13 cellular contexts compared by ENCODE assay signal in the genomic region with DNA sequence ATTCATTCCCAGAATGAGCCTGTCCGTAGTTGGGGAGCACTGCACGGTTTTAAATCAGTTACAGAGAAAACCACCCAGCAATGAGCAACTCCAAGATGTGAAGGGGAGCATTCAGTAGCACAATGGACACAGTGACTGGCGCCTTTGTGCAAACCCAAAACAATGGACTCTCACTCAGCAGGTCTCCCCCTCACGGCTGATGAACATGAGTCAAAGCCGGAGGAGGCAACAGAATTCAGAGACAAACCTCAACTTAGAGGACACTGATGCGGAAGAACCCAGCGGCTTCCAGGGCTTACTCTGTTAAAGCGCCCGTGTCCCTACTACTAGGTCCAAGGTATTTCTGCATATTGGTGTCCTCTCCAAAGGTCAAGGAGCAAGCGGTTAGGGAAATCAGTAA. TPM values are rescaled to one million over a fixed set of nuclear protein-coding genes. Genes with fewer than 3 reads are reported as not detected.
A peak's percentile ranks its signal among the peaks of the same experiment; 100 is the strongest.
DNase-seq lines count a peak whose midpoint lies in the region; ATAC-seq and TF ChIP-seq lines count a peak whose summit lies in the region.
"Had no signal": no experiment of that assay in that cellular context is flagged by ENCODE, and none has a peak within 500 bp of the region (broad histone marks: within the 10 kb centered on the region; RNA-seq: fewer than 3 reads in every experiment).

No MANE protein-coding gene starts in this region.

- peaks cover 38% of the 10 kb centered on the region for H3K4me1 ChIP-seq in lower lobe of right lung

- H3K36me3 ChIP-seq in lower lobe of right lung = no peaks in the 10 kb centered on the region
- H3K36me3 ChIP-seq: heart left ventricle had no signal

- intact Hi-C loops in lower lobe of right lung (cut with DNase I) = no loop called here

- ATAC-seq in GM19467 (IDR thresholded peaks at IDR 0.05; ENCODE audit: unreplicated experiment) (no peak), lower lobe of right lung (no peak)
- ATAC-seq: activated naive CD8-positive, alpha-beta T cell treated with anti-CD3 and anti-CD28 coated beads, Interleukin-2, amount 50 U/mL, for 24 hours; heart left ventricle; stimulated activated naive CD8-positive, alpha-beta T cell treated with anti-CD3 and anti-CD28 coated beads, Interleukin-15, amount 100 ng/mL, for 72 hours had no signal

- no peaks in the 10 kb centered on the region for H3K27me3 ChIP-seq in lower lobe of right lung (ENCODE audit: low read depth)
- H3K27me3 ChIP-seq: heart left ventricle had no signal

- TF ChIP-seq CTCF in lower lobe of right lung (IDR thresholded peaks at IDR 0.05) = no peak

- no peak overlapping the region for H3K4me3 ChIP-seq in lower lobe of right lung
- H3K4me3 ChIP-seq: heart left ventricle had no signal

- DNase-seq in M059J (ENCODE audit: low read depth) (peak; percentile 67), kidney glomerular epithelial cell (lab: John Stamatoyannopoulos, UW) (peak; percentile 34), NCI-H524 (lab: John Stamatoyannopoulos, UW) (no peak), lower lobe of right lung (no peak)
- DNase-seq: activated naive CD8-positive, alpha-beta T cell treated with anti-CD3 and anti-CD28 coated beads, Interleukin-2, amount 50 U/mL, for 24 hours; DMS153; NCI-H1417 treated with DMSO at 0.1 percent for 48 hours; stimulated activated CD4-positive, alpha-beta T cell treated with anti-CD3 and anti-CD28 coated beads, Interleukin-4, amount 100 ng/mL, for 24 hours; stimulated activated naive CD8-positive, alpha-beta T cell treated with anti-CD3 and anti-CD28 coated beads, Interleukin-15, amount 100 ng/mL, for 72 hours had no signal

- H3K27ac ChIP-seq in angular gyrus (ENCODE audit: low read depth, low read length) (peak overlapping the region; percentile 97), temporal lobe (ENCODE audit: low read depth, low read length) (peak overlapping the region; percentile 100), lower lobe of right lung (no peak overlapping the region)

- H3K9me3 ChIP-seq in lower lobe of right lung = no peaks in the 10 kb centered on the region
- H3K9me3 ChIP-seq: heart left ventricle had no signal

RNA-seq across cellular contexts. Expression of gene PLEKHF1, which starts 17.7 kb away (rescaled TPM):
- total RNA-seq in M059J (2014; rRNA removed; shearing (Covaris generic)) = 4.2 and 10.7 TPM in 2 replicates
- total RNA-seq in temporal lobe (0.49 TPM), lower lobe of right lung (15.5 TPM)

RNA-seq across cellular contexts. Expression of gene C19orf12, which starts 32.1 kb away (rescaled TPM):
- total RNA-seq in M059J (2014; rRNA removed; shearing (Covaris generic)) = 28.7 and 29.0 TPM in 2 replicates
- total RNA-seq in temporal lobe (35.9 TPM), lower lobe of right lung (19.2 TPM)

Comparison
In these comparisons a context has a peak if more than half of its experiments do, and no peak if none do; other contexts are left out.
1. DNase-seq: peak in M059J (single experiment) and kidney glomerular epithelial cell (single experiment); none in NCI-H524 (0 of 2) and lower lobe of right lung (single experiment).